Comparison of ENCODE assay signal across 9 cellular contexts in genomic region chrX:46587158-46587557, GRCh38. TPM values are rescaled to one million over a fixed set of nuclear protein-coding genes. Genes with fewer than 3 reads are reported as not detected.
DNase-seq lines count a peak whose midpoint lies in the region; ATAC-seq and TF ChIP-seq lines count a peak whose summit lies in the region.
"Had no signal": no experiment of that assay in that cellular context is flagged by ENCODE, and none has a peak within 500 bp of the region (broad histone marks: within the 10 kb centered on the region; RNA-seq: fewer than 3 reads in every experiment).

No MANE protein-coding gene starts in this region.

- peak overlapping the region; percentile 27; the same call in 1 of the 2 replicates for H3K9ac ChIP-seq in SK-N-SH

- peak overlapping the region in 1 of 2 experiments; percentile 78; a peak in 2 of 4 replicates for H3K27ac ChIP-seq in SK-N-SH (ENCODE audit: low read depth in 2 of 2, low read length in 1 of 2)
- H3K27ac ChIP-seq in right cardiac atrium (ENCODE audit: low read length) = peak overlapping the region; percentile 27

- 26% methylated on average over 5 of the region's 5 CpGs for WGBS in SK-N-SH (ENCODE audit: low lambda C conversion rate)
- 33% methylated on average over 5 of the region's 5 CpGs for WGBS in right cardiac atrium

- H3K4me1 Mint-ChIP-seq in glutamatergic neuron (ENCODE audit: low read depth, unreplicated experiment) = peaks cover 2% of the 10 kb centered on the region

- H3K36me3 ChIP-seq in SK-N-SH (replicated peaks in 1 of 2; ENCODE audit: control insufficient read depth in 1 of 2, insufficient read depth in 2 of 2, low read length in 1 of 2) = no peaks in the 10 kb centered on the region

- H3K79me2 ChIP-seq in SK-N-SH (ENCODE audit: insufficient read depth) = peaks cover 27% of the 10 kb centered on the region

- H3K4me1 ChIP-seq in SK-N-SH (ENCODE audit: control insufficient read depth in 1 of 2, insufficient read depth in 2 of 2, low read depth in 1 of 2, low read length in 1 of 2) (peaks cover 0 to 47% of the 10 kb centered on the region in 2 experiments; a peak in 2 of 4 replicates), right cardiac atrium (ENCODE audit: control insufficient read depth, insufficient read depth, low read length) (peaks cover 8% of the 10 kb centered on the region)

- H3K27me3 ChIP-seq in SK-N-SH (ENCODE audit: insufficient read depth) (no peaks in the 10 kb centered on the region), right cardiac atrium (ENCODE audit: control insufficient read depth, insufficient read depth) (no peaks in the 10 kb centered on the region)

- H3K4me3 Mint-ChIP-seq in glutamatergic neuron (ENCODE audit: unreplicated experiment) = no peak overlapping the region
- H3K4me3 Mint-ChIP-seq: activated B cell treated with CpG ODN at 0.5 μM for 24 hours had no signal

- no peak overlapping the region for H3K27ac Mint-ChIP-seq in glutamatergic neuron (ENCODE audit: unreplicated experiment)
- H3K27ac Mint-ChIP-seq: activated B cell treated with CpG ODN at 0.5 μM for 24 hours had no signal

- H3K4me2 ChIP-seq in SK-N-SH = peak overlapping the region; percentile 50

- intact Hi-C loops in right cardiac atrium (cut with DNase I) = no loop called here

- H3K9me2 ChIP-seq in SK-N-SH = no peaks in the 10 kb centered on the region

- H3K27me3 Mint-ChIP-seq in glutamatergic neuron (ENCODE audit: unreplicated experiment) = no peaks in the 10 kb centered on the region
- H3K27me3 Mint-ChIP-seq: activated B cell treated with CpG ODN at 0.5 μM for 24 hours had no signal

- POLR2A ChIA-PET in SK-N-SH (lab: Yijun Ruan, JAX) = no interaction called here

- H3K4me3 ChIP-seq in GM12865 (ENCODE audit: low read depth, low read length) = no peak overlapping the region
- no peak overlapping the region for H3K4me3 ChIP-seq in SK-N-SH (ENCODE audit: low read depth in 2 of 2, low read length in 1 of 2)
- peak overlapping the region; percentile 10 for H3K4me3 ChIP-seq in right cardiac atrium (ENCODE audit: low read length)

- DNase-seq in GM12865 (ENCODE audit: low read depth) (peak; percentile 63), SK-N-SH (no peak), right cardiac atrium (no peak), NCI-H446 (lab: John Stamatoyannopoulos, UW) (no peak), glutamatergic neuron (no peak), NCI-H1092 treated with DMSO at 0.1 percent for 48 hours (lab: John Stamatoyannopoulos, UW) (no peak), NCI-H146 treated with DMSO at 0.1 percent for 48 hours (lab: John Stamatoyannopoulos, UW; ENCODE audit: unreplicated experiment) (no peak)
- DNase-seq: activated B cell treated with CpG ODN at 0.5 μM for 24 hours had no signal

- H3K9me3 Mint-ChIP-seq in glutamatergic neuron (ENCODE audit: unreplicated experiment) = no peaks in the 10 kb centered on the region
- H3K9me3 Mint-ChIP-seq: activated B cell treated with CpG ODN at 0.5 μM for 24 hours had no signal

- no peak for TF ChIP-seq RAD21 in SK-N-SH (IDR thresholded peaks at IDR 0.05; ENCODE audit: low read length)

- TF ChIP-seq CTCF in GM12865 (IDR thresholded peaks at IDR 0.05; ENCODE audit: insufficient read depth, low read depth, low read length, missing control alignments) (no peak), SK-N-SH (IDR thresholded peaks at IDR 0.05) (no peak), glutamatergic neuron (IDR thresholded peaks at IDR 0.05; ENCODE audit: partially characterized antibody, unreplicated experiment) (no peak)

- TF ChIP-seq EP300 in SK-N-SH (IDR thresholded peaks at IDR 0.05; ENCODE audit: borderline replicate concordance in 1 of 2, low read depth in 1 of 2, low read length in 1 of 2) = no peak

- H2AFZ ChIP-seq in SK-N-SH (ENCODE audit: low read depth) = peak overlapping the region; percentile 5; the same call in 1 of the 2 replicates

- H3K9me3 ChIP-seq in SK-N-SH = no peaks in the 10 kb centered on the region
- no peaks in the 10 kb centered on the region for H3K9me3 ChIP-seq in right cardiac atrium (ENCODE audit: control insufficient read depth, low read length)

- H3K36me3 Mint-ChIP-seq in glutamatergic neuron (ENCODE audit: unreplicated experiment) = no peaks in the 10 kb centered on the region

- ATAC-seq in GM21825 (IDR thresholded peaks at IDR 0.05; ENCODE audit: unreplicated experiment) (peak; percentile 69), right cardiac atrium (peak in 1 of 2 donors; percentile 39)

- CTCF ChIA-PET in SK-N-SH (lab: Yijun Ruan, JAX) = interaction anchor here (0.9 kb wide), 1 partner anchor 100 kb away, joined by 3 read pairs; no protein-coding TSS in a partner anchor

- no peaks in the 10 kb centered on the region for H4K20me1 ChIP-seq in SK-N-SH (ENCODE audit: insufficient read depth)

- H3F3A ChIP-seq in SK-N-SH (replicated peaks; ENCODE audit: insufficient read depth) = peaks cover 25% of the 10 kb centered on the region

TF ChIP-seq in SK-N-SH, 30 proteins besides CTCF, POLR2A, EP300 and RAD21:
- TF ChIP-seq EZH2phosphoT487 (IDR thresholded peaks at IDR 0.05; ENCODE audit: borderline replicate concordance, low read depth) (no peak), TEAD4 (IDR thresholded peaks at IDR 0.05; ENCODE audit: borderline replicate concordance, insufficient read depth) (no peak), FOSL2 (IDR thresholded peaks at IDR 0.05; ENCODE audit: borderline replicate concordance, low read depth) (0 out of 2 replicates have a peak, but pooled peaks have one; percentile 6), ZBTB33 (IDR thresholded peaks at IDR 0.05; ENCODE audit: borderline replicate concordance, low read depth) (no peak), MAX (IDR thresholded peaks at IDR 0.05; ENCODE audit: low read depth) (no peak), SMC3 (IDR thresholded peaks at IDR 0.05; ENCODE audit: low read depth, low read length) (no peak), RXRA (IDR thresholded peaks at IDR 0.05; ENCODE audit: borderline replicate concordance, low read depth) (no peak), TAF1 (IDR thresholded peaks at IDR 0.05; ENCODE audit: borderline replicate concordance, low read depth, low read length) (no peak)
TF ChIP-seq in SK-N-SH: peak in this region for 1.

RNA-seq across cellular contexts. Expression of gene CHST7, which starts 13.6 kb away (rescaled TPM):
- polyA plus RNA-seq in SK-N-SH (2012; rRNA removed) = 6.2 and 6.5 TPM in 2 replicates
- 4.1 and 6.3 TPM in 2 replicates for polyA plus RNA-seq in SK-N-SH (2012; cell fraction: cytosol; rRNA removed)
- 5.3 and 5.9 TPM in 2 replicates for polyA plus RNA-seq in SK-N-SH (2012; cell fraction: nucleus; rRNA removed)
- total RNA-seq in right cardiac atrium = 10 to 100 TPM; 12.8 to 41.5 (median 16.2) TPM
- 10.6 TPM for polyA plus RNA-seq in right cardiac atrium
- total RNA-seq in glutamatergic neuron (ENCODE audit: unreplicated experiment) = 1.7 TPM

RNA-seq across cellular contexts. Expression of gene ZNF674, which starts 41.9 kb away (rescaled TPM):
- 2.3 and 4.3 TPM in 2 replicates for polyA plus RNA-seq in SK-N-SH (2012; rRNA removed)
- polyA plus RNA-seq in SK-N-SH (2012; cell fraction: cytosol; rRNA removed) = 2.2 and 2.4 TPM in 2 replicates
- 6.9 and 10.7 TPM in 2 replicates for polyA plus RNA-seq in SK-N-SH (2012; cell fraction: nucleus; rRNA removed)
- total RNA-seq in right cardiac atrium = 1 to 10 TPM; 2.7 to 3.2 (median 3.0) TPM
- 1.4 TPM for polyA plus RNA-seq in right cardiac atrium
- 6.4 TPM for total RNA-seq in glutamatergic neuron (ENCODE audit: unreplicated experiment)
